ENCODE assay signal across 15 cellular contexts in genomic region chr19:4580021-4580901, GRCh38. TPM values are rescaled to one million over a fixed set of nuclear protein-coding genes. Genes with fewer than 3 reads are reported as not detected.
DNase-seq lines count a peak whose midpoint lies in the region; ATAC-seq, FAIRE-seq and TF ChIP-seq lines count a peak whose summit lies in the region.
"Had no signal": no experiment of that assay in that cellular context is flagged by ENCODE, and none has a peak within 500 bp of the region (broad histone marks: within the 10 kb centered on the region; RNA-seq: fewer than 3 reads in every experiment).

No MANE protein-coding gene starts in this region.

- in situ Hi-C loops in ACHN (cut with HindIII; ENCODE audit: low pct_ligation_motif_present, low pct_unique_long_range_greater_than_20kb, low sequenced_read_pairs) = no loop called here

- 5% methylated on average over 45 of the region's 50 CpGs for WGBS in HUES64
- 3 to 4% methylated on average over 34 to 50 of the region's 50 CpGs for WGBS in aorta, 2 donors

- H3K27me3 ChIP-seq in HUES64 (ENCODE audit: insufficient read depth, low read length) (peaks cover 26% of the 10 kb centered on the region), aorta (ENCODE audit: control insufficient read depth in 1 of 2, insufficient read depth in 2 of 2, low read length in 1 of 2) (peaks cover 0 to 2% of the 10 kb centered on the region in 2 donors)

- H3K36me3 ChIP-seq in HUES64 (ENCODE audit: insufficient read depth, low read length) (no peaks in the 10 kb centered on the region), aorta (ENCODE audit: control insufficient read depth in 1 of 2, insufficient read depth in 2 of 2, low read length in 1 of 2) (no peaks in the 10 kb centered on the region)

- intact Hi-C loops in aorta (cut with DNase I) = no loop called here

- no peaks in the 10 kb centered on the region for H3K36me3 Mint-ChIP-seq in nephron (ENCODE audit: low read depth)
- H3K36me3 Mint-ChIP-seq: CD4-positive, CD25-positive, alpha-beta regulatory T cell had no signal

- no peak for ATAC-seq in GM19035 (IDR thresholded peaks at IDR 0.05; ENCODE audit: unreplicated experiment)
- ATAC-seq in HG02938 (IDR thresholded peaks at IDR 0.05; ENCODE audit: unreplicated experiment) = no peak
- no peak for ATAC-seq in aorta (ENCODE audit: low FRiP score)
- ATAC-seq: left lobe of liver; stimulated activated naive CD8-positive, alpha-beta T cell treated with anti-CD3 and anti-CD28 coated beads, Interleukin-15, Interleukin-2, amounts not matched to agents 100 U/mL and 50 U/mL, for 24 hours had no signal

- FAIRE-seq in RCC 7860 (lab: Jason Lieb, UNC) = no peak

- H3K27ac ChIP-seq in HUES64 (ENCODE audit: low read depth, low read length) (no peak overlapping the region), aorta (ENCODE audit: low read depth in 1 of 2, low read length in 2 of 2) (no peak overlapping the region)
- H3K27ac ChIP-seq: GM23248 had no signal

- H3K9me3 ChIP-seq in HUES64 (ENCODE audit: insufficient read depth, low read depth, low read length) (no peaks in the 10 kb centered on the region), aorta (ENCODE audit: control insufficient read depth, low read length) (no peaks in the 10 kb centered on the region)

- H3K27me3 Mint-ChIP-seq in nephron (ENCODE audit: low read depth) = peaks cover 26% of the 10 kb centered on the region

- DNase-seq in ACHN = peak; percentile 34
- peak; percentile 66 for DNase-seq in dermis blood vessel endothelial cell
- DNase-seq in RCC 7860 (ENCODE audit: low spot score) = no peak
- DNase-seq in aorta = no peak
- DNase-seq: activated T-cell treated with anti-CD3 and anti-CD28 coated beads, Interleukin-2, amount 50 U/mL, for 1 hour; CD4-positive, CD25-positive, alpha-beta regulatory T cell; GM23248; NCI-H446 treated with DMSO at 0.1 percent for 48 hours; stimulated activated naive CD8-positive, alpha-beta T cell treated with anti-CD3 and anti-CD28 coated beads, Interleukin-15, Interleukin-2, amounts not matched to agents 100 U/mL and 50 U/mL, for 24 hours had no signal

- H3K4me3 ChIP-seq in HUES64 (ENCODE audit: low read length) = peak overlapping the region; percentile 68
- no peak overlapping the region for H3K4me3 ChIP-seq in aorta (ENCODE audit: low read length in 2 of 2)
- H3K4me3 ChIP-seq: GM23248 had no signal

- H3K4me1 ChIP-seq in HUES64 (ENCODE audit: insufficient read depth, low read length) = peaks cover 9% of the 10 kb centered on the region
- no peaks in the 10 kb centered on the region for H3K4me1 ChIP-seq in aorta (ENCODE audit: control insufficient read depth in 1 of 2, insufficient read depth in 2 of 2, low read length in 2 of 2)

- peak overlapping the region; percentile 82 to 88 (median 83) for H3K4me3 Mint-ChIP-seq in nephron

- peak in 2 of 3 experiments; percentile 8 to 14 for TF ChIP-seq CTCF in nephron (IDR thresholded peaks at IDR 0.05; ENCODE audit: unreplicated experiment in 3 of 3)

- peaks cover 30% of the 10 kb centered on the region for H3K4me1 Mint-ChIP-seq in nephron

- no peaks in the 10 kb centered on the region for H3K9me3 Mint-ChIP-seq in nephron

- peak overlapping the region in 1 of 3 experiments; percentile 41 for H3K27ac Mint-ChIP-seq in nephron
- H3K27ac Mint-ChIP-seq: CD4-positive, CD25-positive, alpha-beta regulatory T cell had no signal

- peak overlapping the region; percentile 56; the same call in 1 of the 2 replicates for H3K9ac ChIP-seq in HUES64 (ENCODE audit: low read depth, low read length)
- H3K9ac ChIP-seq: GM23248 had no signal

RNA-seq across cellular contexts. Expression of gene SEMA6B, which starts 20.8 kb away (rescaled TPM):
- 15.5 TPM for polyA plus RNA-seq in HUES64 (2013, experiment 1 of 2)
- 20.2 TPM for polyA plus RNA-seq in HUES64 (2013, experiment 2 of 2)
- 143 and 209 TPM in 2 replicates for total RNA-seq in dermis blood vessel endothelial cell
- total RNA-seq in aorta = 10 to 100 TPM; 25.6 to 32.0 TPM
- 1 to 10 TPM in 1 of 2 donors, under 1 TPM in 1; 0.43 to 1.5 TPM for polyA plus RNA-seq in aorta
- total RNA-seq: CD4-positive, CD25-positive, alpha-beta regulatory T cell; GM23248; T-helper 1 cell treated with Interleukin-12 subunit alpha and Interleukin-12 subunit beta and Interleukin-4 antibody, amounts not matched to agents 30 ng/mL and 1 ng/mL, for 36 hours had no signal
- polyA plus RNA-seq: CD4-positive, CD25-positive, alpha-beta regulatory T cell; GM23248 had no signal

RNA-seq across cellular contexts. Expression of gene LRG1, which starts 40.4 kb away (rescaled TPM):
- polyA plus RNA-seq in HUES64 (2013, experiment 1 of 2) = 0.25 TPM
- polyA plus RNA-seq in HUES64 (2013, experiment 2 of 2) = 0.32 TPM
- total RNA-seq in dermis blood vessel endothelial cell (1.2 and 1.6 TPM in 2 replicates), aorta (1 to 10 TPM; 1.4 to 2.8 TPM)
- polyA plus RNA-seq in aorta = 1 to 10 TPM in 1 of 2 donors, under 1 TPM in 1; 0.75 to 1.5 TPM
- total RNA-seq: GM23248 had no signal
- polyA plus RNA-seq: GM23248 had no signal

RNA-seq across cellular contexts. Expression of gene PLIN5, which starts 45.2 kb away (rescaled TPM):
- 1.2 TPM for polyA plus RNA-seq in HUES64 (2013, experiment 1 of 2)
- 1.1 TPM for polyA plus RNA-seq in HUES64 (2013, experiment 2 of 2)
- total RNA-seq in dermis blood vessel endothelial cell = 4.7 and 11.7 TPM in 2 replicates
- total RNA-seq in aorta = 1 to 10 TPM; 2.0 to 3.8 TPM
- 1 to 10 TPM in 1 of 2 donors, under 1 TPM in 1; 0.38 to 2.4 TPM for polyA plus RNA-seq in aorta
- total RNA-seq: CD4-positive, CD25-positive, alpha-beta regulatory T cell; GM23248; T-helper 1 cell treated with Interleukin-12 subunit alpha and Interleukin-12 subunit beta and Interleukin-4 antibody, amounts not matched to agents 30 ng/mL and 1 ng/mL, for 36 hours had no signal
- polyA plus RNA-seq: GM23248 had no signal

RNA-seq across cellular contexts. Expression of gene TNFAIP8L1, which starts 59.1 kb away (rescaled TPM):
- polyA plus RNA-seq in HUES64 (2013, experiment 1 of 2) = 3.4 TPM
- 5.5 TPM for polyA plus RNA-seq in HUES64 (2013, experiment 2 of 2)
- total RNA-seq in dermis blood vessel endothelial cell (65.4 and 70.1 TPM in 2 replicates), aorta (10 to 100 TPM in 1 of 2 donors, 1 to 10 TPM in 1; 5.4 to 13.5 TPM)
- 1 to 10 TPM; 1.6 to 3.9 TPM for polyA plus RNA-seq in aorta

Comparison
In these comparisons a context has a peak if more than half of its experiments do, and no peak if none do; other contexts are left out.
1. DNase-seq: peak in ACHN (single experiment) and dermis blood vessel endothelial cell (single experiment); none in RCC 7860 (single experiment) and aorta (0 of 2).